In genomic region chr18:23471486-23471885, GRCh38 we compare ENCODE assay signal across 25 cellular contexts.
"Had no signal": no experiment of that assay in that cellular context is flagged by ENCODE, and none has a peak within 500 bp of the region (broad histone marks: within the 10 kb centered on the region; RNA-seq: fewer than 3 reads in every experiment).

No MANE protein-coding gene starts in this region.

- H3K9me3 ChIP-seq: pancreas, prostate gland, right lobe of liver, sigmoid colon, suprapubic skin, testis, tibial artery, transverse colon, upper lobe of right lung, uterus had no signal

- H3K27ac ChIP-seq: neural progenitor cell, pancreas, prostate gland, right lobe of liver, sigmoid colon, suprapubic skin, testis, tibial artery, transverse colon, upper lobe of right lung, uterus had no signal

- DNase-seq: naive thymus-derived CD4-positive, alpha-beta T cell; natural killer cell; nucleus accumbens; pancreas; right cardiac atrium; right lobe of liver; sigmoid colon; small intestine; stimulated activated CD4-positive, alpha-beta T cell treated with anti-CD3 and anti-CD28 coated beads, Interleukin-15, amount 100 ng/mL, for 24 hours; stimulated activated CD4-positive, alpha-beta T cell treated with anti-CD3 and anti-CD28 coated beads, Interleukin-4, amount 100 ng/mL, for 1 hour; stimulated activated CD4-positive, alpha-beta T cell treated with anti-CD3 and anti-CD28 coated beads, Interleukin-4, amount 100 ng/mL, for 4 hours; stimulated activated CD8-positive, alpha-beta memory T cell treated with anti-CD3 and anti-CD28 coated beads, Interleukin-4, amount 100 ng/mL, for 48 hours; stimulated activated naive CD4-positive, alpha-beta T cell; stimulated activated naive CD8-positive, alpha-beta T cell treated with anti-CD3 and anti-CD28 coated beads, Interleukin-15, amount 100 ng/mL, for 72 hours; stimulated activated naive CD8-positive, alpha-beta T cell treated with anti-CD3 and anti-CD28 coated beads, Interleukin-15, Interleukin-2, amounts not matched to agents 100 U/mL and 50 U/mL, for 24 hours; substantia nigra; testis; tibial artery; transverse colon; upper lobe of right lung; uterus had no signal

- H3K27me3 ChIP-seq: neural progenitor cell, pancreas, right lobe of liver, sigmoid colon, suprapubic skin, testis, tibial artery, transverse colon, upper lobe of right lung, uterus had no signal

- H3K4me2 ChIP-seq: neural progenitor cell had no signal

- H3K4me3 ChIP-seq: neural progenitor cell, pancreas, prostate gland, right lobe of liver, sigmoid colon, suprapubic skin, testis, tibial artery, transverse colon, upper lobe of right lung, uterus had no signal

- H3K9ac ChIP-seq: neural progenitor cell had no signal

- H3K4me1 ChIP-seq: pancreas, prostate gland, right lobe of liver, sigmoid colon, suprapubic skin, testis, tibial artery, transverse colon, upper lobe of right lung, uterus had no signal

- H3K36me3 ChIP-seq: uterus had no signal

- H2AFZ ChIP-seq: neural progenitor cell had no signal

- ATAC-seq: naive thymus-derived CD4-positive, alpha-beta T cell; natural killer cell; pancreas; right cardiac atrium; right lobe of liver; stimulated activated memory B cell treated with anti-CD40 and anti-IgM and Interleukin-4, amounts not matched to agents 10 μg/mL and 1 μg/mL and 100 μg/mL, for 72 hours; stimulated activated naive CD8-positive, alpha-beta T cell treated with anti-CD3 and anti-CD28 coated beads, Interleukin-15, amount 100 ng/mL, for 72 hours; stimulated activated naive CD8-positive, alpha-beta T cell treated with anti-CD3 and anti-CD28 coated beads, Interleukin-15, Interleukin-2, amounts not matched to agents 100 U/mL and 50 U/mL, for 24 hours; upper lobe of right lung had no signal

- FAIRE-seq: pancreas, small intestine had no signal
